ENCODE assay signal across 9 cellular contexts in the genomic region with DNA sequence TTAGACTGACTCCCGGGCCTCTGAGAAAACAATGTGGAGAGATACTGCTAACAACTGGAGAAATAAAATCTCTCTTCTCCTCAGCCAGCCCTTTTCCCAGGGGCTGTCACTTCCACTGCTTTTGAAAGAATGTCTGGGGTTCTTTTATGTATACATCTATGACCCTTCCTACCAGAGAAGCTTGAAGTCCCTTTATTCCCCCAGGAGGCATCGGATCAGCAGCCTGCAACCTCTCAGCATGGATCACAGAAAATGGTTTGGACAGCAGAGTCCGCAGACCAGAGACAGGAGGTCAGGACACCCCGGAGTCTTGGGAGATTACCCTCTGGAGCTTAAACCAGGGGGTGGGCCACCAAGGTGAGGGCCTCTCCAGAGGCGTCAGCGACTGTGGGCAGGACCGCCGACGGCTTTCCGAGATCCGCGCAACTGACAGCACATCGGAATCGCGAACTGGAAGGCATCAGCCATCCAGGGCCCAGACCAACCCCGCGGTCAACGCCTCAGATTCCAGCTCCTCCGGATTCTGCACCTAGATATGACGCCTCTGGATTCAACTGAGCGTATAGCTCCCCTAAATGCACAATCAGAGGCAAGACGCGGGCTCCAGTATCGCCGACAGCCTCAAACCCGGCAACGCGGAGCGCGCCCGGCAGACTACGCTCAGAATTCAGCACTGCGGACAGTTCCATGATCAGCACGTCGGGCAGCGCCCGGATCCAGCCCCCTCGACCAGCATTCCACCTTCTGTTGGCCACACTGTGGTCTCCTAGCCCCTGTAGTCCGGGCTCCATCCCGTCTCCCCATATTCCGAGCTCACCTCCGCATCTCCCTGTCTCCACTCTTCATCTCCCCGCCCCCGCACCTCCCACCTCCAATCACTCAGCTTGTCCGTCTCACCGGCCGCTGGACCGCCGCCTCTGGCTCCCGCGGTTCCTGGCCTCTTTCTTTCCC. TPM values are rescaled to one million over a fixed set of nuclear protein-coding genes. Genes with fewer than 3 reads are reported as not detected.
DNase-seq lines count a peak whose midpoint lies in the region; ATAC-seq, FAIRE-seq and TF ChIP-seq lines count a peak whose summit lies in the region.
"Had no signal": no experiment of that assay in that cellular context is flagged by ENCODE, and none has a peak within 500 bp of the region (broad histone marks: within the 10 kb centered on the region; RNA-seq: fewer than 3 reads in every experiment).

No MANE protein-coding gene starts in this region.

- H3K36me3 ChIP-seq in GM23248 (ENCODE audit: low read depth) (no peaks in the 10 kb centered on the region), K562 (ENCODE audit: control insufficient read depth, insufficient read depth, low read length) (no peaks in the 10 kb centered on the region), gastrocnemius medialis (no peaks in the 10 kb centered on the region)

- no peak overlapping the region for H3K27ac ChIP-seq in GM23248
- no peak overlapping the region for H3K27ac ChIP-seq in K562 (ENCODE audit: extremely low read depth, low read depth, low read length)
- no peak overlapping the region for H3K27ac ChIP-seq in gastrocnemius medialis
- H3K27ac ChIP-seq: KMS-11 had no signal

- WGBS in GM23248 (ENCODE audit: low coverage in 1 of 2, low lambda C conversion rate in 2 of 2, missing lambda C conversion rate in 2 of 2), 2 experiments, result 14 to 16% methylated on average over 47 to 51 of the region's 51 CpGs
- 15% methylated on average over 51 of the region's 51 CpGs for WGBS in K562 (ENCODE audit: insufficient coverage, low coverage, missing lambda C conversion rate)

- H2AFZ ChIP-seq in GM23248 (no peak overlapping the region), K562 (ENCODE audit: low read depth, low read length) (no peak overlapping the region)

- H3K9me1 ChIP-seq in K562 (ENCODE audit: control insufficient read depth, insufficient read depth, low read length), result no peaks in the 10 kb centered on the region

- H3K27me3 ChIP-seq in GM23248 (replicated peaks; ENCODE audit: insufficient read depth) (peaks cover 48% of the 10 kb centered on the region), K562 (ENCODE audit: control insufficient read depth in 2 of 2, insufficient read depth in 2 of 2, low read length in 2 of 2) (peaks cover 34 to 42% of the 10 kb centered on the region in 2 experiments), gastrocnemius medialis (peaks cover 57 to 58% (median 57%) of the 10 kb centered on the region in 3 donors)

- H3K4me3 Mint-ChIP-seq in mesothelial cell of epicardium, result no peak overlapping the region

- no peak overlapping the region for H3K27ac Mint-ChIP-seq in mesothelial cell of epicardium

- intact Hi-C loops in K562 (cut with micrococcal nuclease), result loop anchor here (10.0 kb wide), 1 partner anchor 159 kb away; no protein-coding TSS in a partner anchor
- intact Hi-C loops in gastrocnemius medialis (cut with DNase I; ENCODE audit: low total_unique reads), result no loop called here

- H3K9me3 ChIP-seq in GM23248 (ENCODE audit: low read depth), result no peaks in the 10 kb centered on the region
- no peaks in the 10 kb centered on the region for H3K9me3 ChIP-seq in K562 (replicated peaks; ENCODE audit: control insufficient read depth, insufficient read depth, low read depth, low read length)
- no peaks in the 10 kb centered on the region for H3K9me3 ChIP-seq in gastrocnemius medialis

- TF ChIP-seq CTCF in K562 (IDR thresholded peaks at IDR 0.05 in 2 of 3, conservative IDR thresholded peaks at IDR 0.05 in 1 of 3; ENCODE audit: insufficient read depth in 2 of 3, low read depth in 1 of 3, low read length in 3 of 3), result no peak
- no peak for TF ChIP-seq CTCF in mesothelial cell of epicardium (IDR thresholded peaks at IDR 0.05; ENCODE audit: unreplicated experiment)
- no peak for TF ChIP-seq CTCF in gastrocnemius medialis (IDR thresholded peaks at IDR 0.05 in 4 of 5, conservative IDR thresholded peaks at IDR 0.05 in 1 of 5)

- no peaks in the 10 kb centered on the region for H3K36me3 Mint-ChIP-seq in mesothelial cell of epicardium

- peak; percentile 75 for FAIRE-seq in K562 (lab: Jason Lieb, UNC)
- FAIRE-seq: islet of Langerhans had no signal

- H3K9me3 Mint-ChIP-seq in mesothelial cell of epicardium, result no peaks in the 10 kb centered on the region

- H3K9me2 ChIP-seq in GM23248 (ENCODE audit: insufficient read depth), result no peaks in the 10 kb centered on the region

- H3K27me3 Mint-ChIP-seq in mesothelial cell of epicardium (ENCODE audit: low read depth), result peaks cover 80% of the 10 kb centered on the region

- H4K20me1 ChIP-seq in GM23248 (ENCODE audit: insufficient read depth), result no peaks in the 10 kb centered on the region
- H4K20me1 ChIP-seq in K562 (replicated peaks; ENCODE audit: control insufficient read depth, insufficient read depth, low read length), result peaks cover 11% of the 10 kb centered on the region

- no TSS peak for BruUV-seq in K562 (replicated peaks; lab: Mats Ljungman, UMichigan)

- TF ChIP-seq POLR2A in K562 (conservative IDR thresholded peaks at IDR 0.05) (no peak), gastrocnemius medialis (IDR thresholded peaks at IDR 0.05) (no peak)

- H3K79me2 ChIP-seq in GM23248 (ENCODE audit: insufficient read depth) (no peaks in the 10 kb centered on the region), K562 (ENCODE audit: control insufficient read depth, insufficient read depth, low read length) (no peaks in the 10 kb centered on the region)

- H3K4me1 ChIP-seq in GM23248 (ENCODE audit: insufficient read depth), result no peaks in the 10 kb centered on the region
- H3K4me1 ChIP-seq in K562 (replicated peaks in 1 of 2; ENCODE audit: control insufficient read depth in 2 of 2, insufficient read depth in 2 of 2, low read length in 2 of 2), result peaks cover 4 to 34% of the 10 kb centered on the region in 2 experiments; a peak in 3 of 5 replicates
- H3K4me1 ChIP-seq in gastrocnemius medialis, result no peaks in the 10 kb centered on the region

- DNase-seq in GM23248, result peak; percentile 65
- peak; percentile 55 for DNase-seq in NCI-H510A (lab: John Stamatoyannopoulos, UW)
- peak; percentile 67 to 83 (median 76) for DNase-seq in K562 (ENCODE audit: extremely low read depth in 1 of 4, low spot score in 3 of 4)
- peak; percentile 54 to 84 for DNase-seq in mesothelial cell of epicardium (ENCODE audit: low spot score in 2 of 2, unreplicated experiment in 2 of 2)
- DNase-seq in inferior parietal cortex (ENCODE audit: extremely low spot score), result no peak
- DNase-seq in gastrocnemius medialis, result no peak

- no peak for TF ChIP-seq EP300 in K562 (IDR thresholded peaks at IDR 0.05; ENCODE audit: low read length)

- CTCF ChIA-PET in K562 (lab: Yijun Ruan, JAX; ENCODE audit: low intra/inter-chr PET ratio), result no interaction called here

- no peaks in the 10 kb centered on the region for H3K4me1 Mint-ChIP-seq in mesothelial cell of epicardium

- H3K4me2 ChIP-seq in GM23248 (ENCODE audit: unreplicated experiment), result no peak overlapping the region
- H3K4me2 ChIP-seq in K562 (ENCODE audit: insufficient read depth, low read length), result no peak overlapping the region
- H3K4me2 ChIP-seq: KMS-11 had no signal

- no peak overlapping the region for H3K9ac ChIP-seq in GM23248
- no peak overlapping the region for H3K9ac ChIP-seq in K562 (ENCODE audit: insufficient read depth in 1 of 2, low read depth in 2 of 2, low read length in 2 of 2)
- H3K9ac ChIP-seq: KMS-11 had no signal

- H3K4me3 ChIP-seq in GM23248 (no peak overlapping the region), K562 (no peak overlapping the region), gastrocnemius medialis (no peak overlapping the region)

- TF ChIP-seq RAD21 in K562 (CRISPR knock-in tag; conservative IDR thresholded peaks at IDR 0.05 in 1 of 2, IDR thresholded peaks at IDR 0.05 in 1 of 2), result no peak

- ATAC-seq in K562 (peak; percentile 93), GM21447 (IDR thresholded peaks at IDR 0.05; ENCODE audit: unreplicated experiment) (no peak), gastrocnemius medialis (no peak)

- H3F3A ChIP-seq in GM23248 (ENCODE audit: insufficient read depth), result no peaks in the 10 kb centered on the region

- POLR2A ChIA-PET in K562 (lab: Yijun Ruan, JAX), result interaction anchor here (0.6 to 1.3 kb wide), 3 partner anchors 14 to 31 kb away, joined by 4 read pairs; no protein-coding TSS in a partner anchor

- in situ Hi-C loops in GM23248 (cut with MboI), result no loop called here
- in situ Hi-C loops in K562 (cut with MboI), result no loop called here
- in situ Hi-C loops in gastrocnemius medialis (cut with MboI; ENCODE audit: low sequenced_read_pairs in 4 of 4), result no loop called here

RNA-seq across cellular contexts. Expression of a gene that starts 0.9 kb away (rescaled TPM):
- not detected in 2 replicates for total RNA-seq in GM23248 (2014; rRNA removed; shearing (Covaris generic))
- polyA plus RNA-seq in GM23248 (2016; fragmentation: Nextera tagmentation; extraction: Ambion mirVana) (not detected in 2 replicates), K562 (2011; rRNA removed) (not detected in 2 replicates), K562 (2014; fragmentation: Illumina TruSeq; extraction: Trizol) (not detected in 2 replicates), K562 (2014; fragmentation: Nextera tagmentation; extraction: Ambion mirVana) (under 1 TPM in 1 of 2 experiments, not detected in 1; 0.03 TPM), K562 (2014; rRNA removed) (not detected in 2 replicates)
- not detected in 2 replicates for total RNA-seq in K562 (2011; cell fraction: chromatin; rRNA removed; ENCODE audit: low replicate concordance)
- total RNA-seq in K562 (2011; cell fraction: nucleolus; rRNA removed), result not detected in 2 replicates
- total RNA-seq in K562 (2011; cell fraction: nucleoplasm; rRNA removed), result not detected in 2 replicates
- total RNA-seq in K562 (2014; rRNA removed) (not detected in 2 replicates), K562 (2014; rRNA removed; fragmentation: Illumina TruSeq; extraction: Trizol) (not detected in 2 replicates), K562 (2015; rRNA removed; fragmentation: Illumina TruSeq; extraction: Trizol) (not detected in 2 replicates), K562 (2021) (0.02 TPM in 1 of 2 replicates, not detected in the other), mesothelial cell of epicardium (0.18 to 0.25 TPM (median 0.24 TPM) in 3 replicates), gastrocnemius medialis (under 1 TPM in 1 of 4 donors, not detected in 3; 0.17 TPM)
- polyA plus RNA-seq in K562 (2011; cell fraction: cytosol; rRNA removed), result not detected in 2 replicates
- polyA plus RNA-seq in K562 (2011; cell fraction: nucleus; rRNA removed), result 0.04 TPM in 1 of 2 replicates, not detected in the other
- 0.07 and 0.08 TPM in 2 replicates for polyA plus RNA-seq in K562 (2012)
- not detected in 2 replicates for polyA minus RNA-seq in K562 (2011; rRNA and poly(A)+ RNA removed)
- not detected in 2 replicates for polyA minus RNA-seq in K562 (2011; cell fraction: cytosol; rRNA and poly(A)+ RNA removed)
- polyA minus RNA-seq in K562 (2011; cell fraction: nucleus; rRNA and poly(A)+ RNA removed), result not detected in 2 replicates

RNA-seq across cellular contexts. Expression of a gene that starts 29.6 kb away (rescaled TPM):
- 0.65 and 1.8 TPM in 2 replicates for total RNA-seq in GM23248 (2014; rRNA removed; shearing (Covaris generic))
- polyA plus RNA-seq in GM23248 (2016; fragmentation: Nextera tagmentation; extraction: Ambion mirVana) (0.23 TPM in 1 of 2 replicates, not detected in the other), K562 (2011; rRNA removed) (1.0 and 3.2 TPM in 2 replicates), K562 (2014; fragmentation: Illumina TruSeq; extraction: Trizol) (1.6 and 1.9 TPM in 2 replicates), K562 (2014; fragmentation: Nextera tagmentation; extraction: Ambion mirVana) (under 1 TPM; 0.37 to 0.59 TPM), K562 (2014; rRNA removed) (0.95 and 1.00 TPM in 2 replicates)
- 1.1 and 3.1 TPM in 2 replicates for total RNA-seq in K562 (2011; cell fraction: chromatin; rRNA removed; ENCODE audit: low replicate concordance)
- 3.7 and 4.5 TPM in 2 replicates for total RNA-seq in K562 (2011; cell fraction: nucleolus; rRNA removed)
- 3.5 and 3.7 TPM in 2 replicates for total RNA-seq in K562 (2011; cell fraction: nucleoplasm; rRNA removed)
- total RNA-seq in K562 (2014; rRNA removed) (1.2 and 2.7 TPM in 2 replicates), K562 (2014; rRNA removed; fragmentation: Illumina TruSeq; extraction: Trizol) (1.1 TPM in 2 replicates), K562 (2015; rRNA removed; fragmentation: Illumina TruSeq; extraction: Trizol) (2.0 and 2.1 TPM in 2 replicates), K562 (2021) (2.0 and 2.2 TPM in 2 replicates), mesothelial cell of epicardium (1.4 to 1.8 TPM (median 1.8 TPM) in 3 replicates), gastrocnemius medialis (1 to 10 TPM; 2.3 to 9.9 (median 4.0) TPM)
- 2.0 and 5.7 TPM in 2 replicates for polyA plus RNA-seq in K562 (2011; cell fraction: cytosol; rRNA removed)
- polyA plus RNA-seq in K562 (2011; cell fraction: nucleus; rRNA removed), result 0.65 and 2.1 TPM in 2 replicates
- polyA plus RNA-seq in K562 (2012), result 1.1 and 2.3 TPM in 2 replicates
- 0.69 and 2.1 TPM in 2 replicates for polyA minus RNA-seq in K562 (2011; rRNA and poly(A)+ RNA removed)
- polyA minus RNA-seq in K562 (2011; cell fraction: cytosol; rRNA and poly(A)+ RNA removed), result 2.5 and 4.6 TPM in 2 replicates
- 0.44 and 0.81 TPM in 2 replicates for polyA minus RNA-seq in K562 (2011; cell fraction: nucleus; rRNA and poly(A)+ RNA removed)

RNA-seq across cellular contexts. Expression of a gene that starts 43.5 kb away (rescaled TPM):
- 86.2 and 110 TPM in 2 replicates for total RNA-seq in GM23248 (2014; rRNA removed; shearing (Covaris generic))
- 103 and 108 TPM in 2 replicates for polyA plus RNA-seq in GM23248 (2016; fragmentation: Nextera tagmentation; extraction: Ambion mirVana)
- total RNA-seq in K562 (2011; cell fraction: chromatin; rRNA removed; ENCODE audit: low replicate concordance), result 2.4 and 6.3 TPM in 2 replicates
- total RNA-seq in K562 (2011; cell fraction: nucleolus; rRNA removed), result 12.6 and 15.3 TPM in 2 replicates
- total RNA-seq in K562 (2011; cell fraction: nucleoplasm; rRNA removed), result 6.2 and 7.9 TPM in 2 replicates
- 70.9 and 85.3 TPM in 2 replicates for total RNA-seq in K562 (2014; rRNA removed)
- total RNA-seq in K562 (2014; rRNA removed; fragmentation: Illumina TruSeq; extraction: Trizol), result 11.2 TPM in 2 replicates
- 18.6 and 22.0 TPM in 2 replicates for total RNA-seq in K562 (2015; rRNA removed; fragmentation: Illumina TruSeq; extraction: Trizol)
- 51.5 and 52.5 TPM in 2 replicates for total RNA-seq in K562 (2021)
- polyA plus RNA-seq in K562 (2011; rRNA removed), result 17.3 and 20.7 TPM in 2 replicates
- polyA plus RNA-seq in K562 (2011; cell fraction: cytosol; rRNA removed), result 18.1 and 59.5 TPM in 2 replicates
- 20.9 and 26.5 TPM in 2 replicates for polyA plus RNA-seq in K562 (2011; cell fraction: nucleus; rRNA removed)
- 19.8 and 25.5 TPM in 2 replicates for polyA plus RNA-seq in K562 (2012)
- 8.5 and 12.4 TPM in 2 replicates for polyA plus RNA-seq in K562 (2014; fragmentation: Illumina TruSeq; extraction: Trizol)
- 1 to 10 TPM; 3.6 to 5.2 TPM for polyA plus RNA-seq in K562 (2014; fragmentation: Nextera tagmentation; extraction: Ambion mirVana)
- polyA plus RNA-seq in K562 (2014; rRNA removed), result 47.9 and 58.3 TPM in 2 replicates
- 2.0 and 2.6 TPM in 2 replicates for polyA minus RNA-seq in K562 (2011; rRNA and poly(A)+ RNA removed)
- 5.5 and 5.9 TPM in 2 replicates for polyA minus RNA-seq in K562 (2011; cell fraction: cytosol; rRNA and poly(A)+ RNA removed)
- 4.3 and 5.7 TPM in 2 replicates for polyA minus RNA-seq in K562 (2011; cell fraction: nucleus; rRNA and poly(A)+ RNA removed)
- 36.8 to 42.4 TPM (median 41.0 TPM) in 3 replicates for total RNA-seq in mesothelial cell of epicardium
- total RNA-seq in gastrocnemius medialis, result 10 to 100 TPM; 41.2 to 96.0 (median 56.8) TPM

RNA-seq across cellular contexts. Expression of a gene that starts 43.9 kb away (rescaled TPM):
- 22.4 and 24.9 TPM in 2 replicates for total RNA-seq in GM23248 (2014; rRNA removed; shearing (Covaris generic))
- polyA plus RNA-seq in GM23248 (2016; fragmentation: Nextera tagmentation; extraction: Ambion mirVana), result 12.5 and 13.9 TPM in 2 replicates
- 10.5 and 18.9 TPM in 2 replicates for total RNA-seq in K562 (2011; cell fraction: chromatin; rRNA removed; ENCODE audit: low replicate concordance)
- total RNA-seq in K562 (2011; cell fraction: nucleolus; rRNA removed), result 20.5 and 22.2 TPM in 2 replicates
- 21.0 and 24.2 TPM in 2 replicates for total RNA-seq in K562 (2011; cell fraction: nucleoplasm; rRNA removed)
- 58.5 and 65.1 TPM in 2 replicates for total RNA-seq in K562 (2014; rRNA removed)
- 47.2 and 51.0 TPM in 2 replicates for total RNA-seq in K562 (2014; rRNA removed; fragmentation: Illumina TruSeq; extraction: Trizol)
- 34.1 and 34.2 TPM in 2 replicates for total RNA-seq in K562 (2015; rRNA removed; fragmentation: Illumina TruSeq; extraction: Trizol)
- 57.2 and 60.1 TPM in 2 replicates for total RNA-seq in K562 (2021)
- 49.8 and 56.0 TPM in 2 replicates for polyA plus RNA-seq in K562 (2011; rRNA removed)
- 48.6 and 49.6 TPM in 2 replicates for polyA plus RNA-seq in K562 (2011; cell fraction: cytosol; rRNA removed)
- polyA plus RNA-seq in K562 (2011; cell fraction: nucleus; rRNA removed), result 18.8 and 19.7 TPM in 2 replicates
- polyA plus RNA-seq in K562 (2012), result 32.7 and 40.3 TPM in 2 replicates
- polyA plus RNA-seq in K562 (2014; fragmentation: Illumina TruSeq; extraction: Trizol), result 40.2 and 44.8 TPM in 2 replicates
- 10 to 100 TPM; 11.1 to 16.7 TPM for polyA plus RNA-seq in K562 (2014; fragmentation: Nextera tagmentation; extraction: Ambion mirVana)
- 54.4 and 58.9 TPM in 2 replicates for polyA plus RNA-seq in K562 (2014; rRNA removed)
- 25.0 and 26.0 TPM in 2 replicates for polyA minus RNA-seq in K562 (2011; rRNA and poly(A)+ RNA removed)
- 19.2 and 24.3 TPM in 2 replicates for polyA minus RNA-seq in K562 (2011; cell fraction: cytosol; rRNA and poly(A)+ RNA removed)
- polyA minus RNA-seq in K562 (2011; cell fraction: nucleus; rRNA and poly(A)+ RNA removed), result 10.4 and 11.3 TPM in 2 replicates
- total RNA-seq in mesothelial cell of epicardium, result 18.6 to 21.2 TPM (median 19.8 TPM) in 3 replicates
- 10 to 100 TPM; 11.2 to 13.6 (median 11.7) TPM for total RNA-seq in gastrocnemius medialis

Comparison
In these comparisons a context has a peak if more than half of its experiments do, and no peak if none do; other contexts are left out.
1. DNase-seq: peak in GM23248 (single experiment), NCI-H510A (single experiment), K562 (4 of 4) and mesothelial cell of epicardium (2 of 2); none in inferior parietal cortex (single experiment) and gastrocnemius medialis (0 of 2).